Comparison of ENCODE assay signal across 10 cellular contexts in genomic region chr7:830069-830468, GRCh38. TPM values are rescaled to one million over a fixed set of nuclear protein-coding genes. Genes with fewer than 3 reads are reported as not detected.
DNase-seq lines count a peak whose midpoint lies in the region; ATAC-seq and TF ChIP-seq lines count a peak whose summit lies in the region.
"Had no signal": no experiment of that assay in that cellular context is flagged by ENCODE, and none has a peak within 500 bp of the region (broad histone marks: within the 10 kb centered on the region; RNA-seq: fewer than 3 reads in every experiment).

No MANE protein-coding gene starts in this region.

- TF ChIP-seq POLR2A in HCT116 (IDR thresholded peaks at IDR 0.05; ENCODE audit: borderline replicate concordance, extremely low read depth, insufficient read depth, insufficient read length) (no peak), spleen (IDR thresholded peaks at IDR 0.05) (no peak)

- H3K9me3 Mint-ChIP-seq in activated CD4-positive, alpha-beta memory T cell treated with anti-CD3 and anti-CD28 coated beads, Interleukin-2, amount 10 ng/mL, durations not matched to agents 7 days and 5 days: no peaks in the 10 kb centered on the region

- no peak overlapping the region for H3K4me3 Mint-ChIP-seq in activated CD4-positive, alpha-beta memory T cell treated with anti-CD3 and anti-CD28 coated beads, Interleukin-2, amount 10 ng/mL, durations not matched to agents 7 days and 5 days

- H3K4me3 ChIP-seq in HCT116 (replicated peaks in 1 of 2; ENCODE audit: low read depth in 1 of 2, low read length in 2 of 2): peak overlapping the region in 1 of 2 experiments; percentile 45; a peak in 2 of 4 replicates
- H3K4me3 ChIP-seq in right atrium auricular region: no peak overlapping the region
- no peak overlapping the region for H3K4me3 ChIP-seq in spleen
- H3K4me3 ChIP-seq: SK-N-MC had no signal

- H3K27ac ChIP-seq in HCT116 (ENCODE audit: low read depth, low read length) (peak overlapping the region; percentile 98), right atrium auricular region (peak overlapping the region; percentile 88 to 98), spleen (peak overlapping the region in 4 of 8 donors; percentile 45 to 82 (median 78))
- H3K27ac ChIP-seq: SK-N-MC had no signal

- H3K9me2 ChIP-seq in HCT116 (ENCODE audit: insufficient read depth): no peaks in the 10 kb centered on the region

- H3K27me3 ChIP-seq in HCT116 (ENCODE audit: insufficient read depth, low read length) (no peaks in the 10 kb centered on the region), right atrium auricular region (no peaks in the 10 kb centered on the region), spleen (replicated peaks in 1 of 7) (no peaks in the 10 kb centered on the region)

- no peaks in the 10 kb centered on the region for H3K27me3 Mint-ChIP-seq in activated CD4-positive, alpha-beta memory T cell treated with anti-CD3 and anti-CD28 coated beads, Interleukin-2, amount 10 ng/mL, durations not matched to agents 7 days and 5 days

- intact Hi-C loops in HCT116 (cut with micrococcal nuclease): no loop called here
- intact Hi-C loops in spleen (cut with DNase I; ENCODE audit: low total_unique reads): loop anchor here (10.0 kb wide), 1 partner anchor 45 kb away; no protein-coding TSS in a partner anchor

- peaks cover 49% of the 10 kb centered on the region for H3K4me1 Mint-ChIP-seq in activated CD4-positive, alpha-beta memory T cell treated with anti-CD3 and anti-CD28 coated beads, Interleukin-2, amount 10 ng/mL, durations not matched to agents 7 days and 5 days

- POLR2A ChIA-PET in HCT116 (lab: Charles Lee): no interaction called here
- POLR2A ChIA-PET in activated CD4-positive, alpha-beta memory T cell treated with anti-CD3 and anti-CD28 coated beads, Interleukin-2, amount 10 ng/mL, durations not matched to agents 7 days and 5 days (lab: Charles Lee): interaction anchor here (1.1 to 3.6 kb wide), 3 partner anchors 13 to 212 kb away, joined by 3 to 41 read pairs (median 8); no protein-coding TSS in a partner anchor

- peaks cover 93% of the 10 kb centered on the region for H3K79me2 ChIP-seq in HCT116 (ENCODE audit: insufficient read depth, low read length)

- WGBS in spleen, 5 donors: 66 to 83% (median 76%) methylated on average over 12 of the region's 12 CpGs

- H2AFZ ChIP-seq in HCT116 (ENCODE audit: low read depth, low read length, poor library complexity, severe bottlenecking): no peak overlapping the region

- H3K9ac ChIP-seq in HCT116 (ENCODE audit: low read length): peak overlapping the region; percentile 75

- no peak for TF ChIP-seq RAD21 in HCT116 (IDR thresholded peaks at IDR 0.05; ENCODE audit: low read depth)

- ATAC-seq in HCT116 (no peak), GM21786 (IDR thresholded peaks at IDR 0.05; ENCODE audit: unreplicated experiment) (no peak)

- H4K20me1 ChIP-seq in HCT116 (ENCODE audit: insufficient read depth): no peaks in the 10 kb centered on the region

- no peak for TF ChIP-seq CTCF in HCT116 (IDR thresholded peaks at IDR 0.05 in 2 of 3, conservative IDR thresholded peaks at IDR 0.05 in 1 of 3; ENCODE audit: borderline replicate concordance in 1 of 3, insufficient read depth in 1 of 3, low read depth in 2 of 3, low read length in 2 of 3)
- no peak for TF ChIP-seq CTCF in right atrium auricular region (IDR thresholded peaks at IDR 0.05)
- no peak for TF ChIP-seq CTCF in spleen (IDR thresholded peaks at IDR 0.05 in 8 of 11, conservative IDR thresholded peaks at IDR 0.05 in 3 of 11)

- H3K4me1 ChIP-seq in HCT116 (ENCODE audit: control insufficient read depth in 1 of 2, insufficient read depth in 2 of 2, low read length in 2 of 2) (peaks cover 46 to 66% of the 10 kb centered on the region in 2 experiments), right atrium auricular region (peaks cover 0 to 93% of the 10 kb centered on the region in 2 donors), spleen (peaks cover 18 to 83% (median 50%) of the 10 kb centered on the region in 6 donors)

- no TSS peak for BruUV-seq in HCT116 (replicated peaks; lab: Mats Ljungman, UMichigan)

- H3K36me3 Mint-ChIP-seq in activated CD4-positive, alpha-beta memory T cell treated with anti-CD3 and anti-CD28 coated beads, Interleukin-2, amount 10 ng/mL, durations not matched to agents 7 days and 5 days (ENCODE audit: low read depth): peaks cover 20% of the 10 kb centered on the region

- RAD21 ChIA-PET in HCT116 (lab: Charles Lee; ENCODE audit: low non-redundant PET in 1 of 2, low total read pairs in 2 of 2, uncharacterized antibody in 2 of 2, unreplicated experiment in 2 of 2): no interaction called here

- peak overlapping the region; percentile 90 for H3K4me2 ChIP-seq in HCT116 (ENCODE audit: low read length)

- DNase-seq in HCT116 (ENCODE audit: low read depth, low spot score) (no peak), right atrium auricular region (ENCODE audit: low spot score) (no peak), spleen (peak; percentile 68), NCI-H748 treated with DMSO at 0.1 percent for 48 hours (lab: John Stamatoyannopoulos, UW) (no peak), GDM1 (lab: John Stamatoyannopoulos, UW) (no peak)
- DNase-seq in activated CD4-positive, alpha-beta memory T cell treated with anti-CD3 and anti-CD28 coated beads, Interleukin-2, amount 10 ng/mL, durations not matched to agents 7 days and 5 days: no peak
- DNase-seq: DMS79, NCI-H446 treated with DMSO at 0.1 percent for 48 hours had no signal

- CTCF ChIA-PET in HCT116 (lab: Charles Lee): no interaction called here
- CTCF ChIA-PET in activated CD4-positive, alpha-beta memory T cell treated with anti-CD3 and anti-CD28 coated beads, Interleukin-2, amount 10 ng/mL, durations not matched to agents 7 days and 5 days (lab: Charles Lee): no interaction called here

- H3K36me3 ChIP-seq in HCT116 (ENCODE audit: control insufficient read depth in 1 of 2, insufficient read depth in 2 of 2, low read length in 2 of 2): peaks cover 0 to 5% of the 10 kb centered on the region in 2 experiments; a peak in 1 of 4 replicates
- H3K36me3 ChIP-seq in right atrium auricular region: no peaks in the 10 kb centered on the region
- H3K36me3 ChIP-seq in spleen: peaks cover 0 to 22% (median 3%) of the 10 kb centered on the region in 6 donors

- H3K9me3 ChIP-seq in HCT116 (ENCODE audit: control insufficient read depth in 1 of 2, insufficient read depth in 1 of 2, low read depth in 1 of 2, low read length in 2 of 2) (no peaks in the 10 kb centered on the region), right atrium auricular region (no peaks in the 10 kb centered on the region), spleen (no peaks in the 10 kb centered on the region)

- peak overlapping the region; percentile 97 for H3K27ac Mint-ChIP-seq in activated CD4-positive, alpha-beta memory T cell treated with anti-CD3 and anti-CD28 coated beads, Interleukin-2, amount 10 ng/mL, durations not matched to agents 7 days and 5 days

TF ChIP-seq in HCT116, 20 proteins besides CTCF, POLR2A, EP300 and RAD21:
- TF ChIP-seq ZFX (IDR thresholded peaks at IDR 0.05) (no peak), TCF7L2 (IDR thresholded peaks at IDR 0.05; ENCODE audit: borderline replicate concordance, extremely low read depth, insufficient read depth, insufficient read length) (no peak), YY1 (IDR thresholded peaks at IDR 0.05; ENCODE audit: extremely low read depth, insufficient replicate concordance, low read depth, low read length) (no peak), EZH2 (IDR thresholded peaks at IDR 0.05) (no peak), MAX (IDR thresholded peaks at IDR 0.05) (no peak), ZNF274 (IDR thresholded peaks at IDR 0.05; ENCODE audit: low read depth, low read length) (no peak), CBX3 (IDR thresholded peaks at IDR 0.05; ENCODE audit: low read depth) (no peak), REST (IDR thresholded peaks at IDR 0.05; ENCODE audit: low read depth) (no peak), SRF (IDR thresholded peaks at IDR 0.05; ENCODE audit: low read depth) (no peak)

RNA-seq across cellular contexts. Expression of gene SUN1, which starts 2.2 kb away (rescaled TPM):
- total RNA-seq in HCT116 (2021; ENCODE audit: unreplicated experiment) (181 TPM), right atrium auricular region (10 to 100 TPM; 84.4 to 97.5 TPM), spleen (100 to 1,000 TPM; 103 to 181 (median 154) TPM)
- polyA plus RNA-seq in HCT116 (2012): 211 and 224 TPM in 2 replicates
- total RNA-seq in activated CD4-positive, alpha-beta memory T cell treated with anti-CD3 and anti-CD28 coated beads, Interleukin-2, amount 10 ng/mL, durations not matched to agents 7 days and 5 days: 10 to 100 TPM; 65.7 to 72.8 TPM
- 10 to 100 TPM; 33.2 to 59.5 (median 54.9) TPM for polyA plus RNA-seq in spleen

RNA-seq across cellular contexts. Expression of gene GET4, which starts 46.3 kb away (rescaled TPM):
- total RNA-seq in HCT116 (2021; ENCODE audit: unreplicated experiment): 44.8 TPM
- 42.1 and 43.4 TPM in 2 replicates for polyA plus RNA-seq in HCT116 (2012)
- 10 to 100 TPM; 32.6 to 38.2 TPM for total RNA-seq in activated CD4-positive, alpha-beta memory T cell treated with anti-CD3 and anti-CD28 coated beads, Interleukin-2, amount 10 ng/mL, durations not matched to agents 7 days and 5 days
- 10 to 100 TPM; 16.1 to 19.7 TPM for total RNA-seq in right atrium auricular region
- total RNA-seq in spleen: 10 to 100 TPM; 25.4 to 39.5 (median 34.4) TPM
- 10 to 100 TPM; 40.0 to 63.0 (median 53.9) TPM for polyA plus RNA-seq in spleen
